ENCODE assay signal across 9 cellular contexts in genomic region chr15:72199721-72200212, GRCh38. TPM values are rescaled to one million over a fixed set of nuclear protein-coding genes. Genes with fewer than 3 reads are reported as not detected.
DNase-seq lines count a peak whose midpoint lies in the region; ATAC-seq and TF ChIP-seq lines count a peak whose summit lies in the region.
"Had no signal": no experiment of that assay in that cellular context is flagged by ENCODE, and none has a peak within 500 bp of the region (broad histone marks: within the 10 kb centered on the region; RNA-seq: fewer than 3 reads in every experiment).

No MANE protein-coding gene starts in this region.

- DNase-seq in Caki2 (ENCODE audit: low read depth), result peak; percentile 76
- peak; percentile 39 for DNase-seq in HFF-Myc (ENCODE audit: extremely low read depth, low read depth)
- DNase-seq in NCI-H748 (lab: John Stamatoyannopoulos, UW; ENCODE audit: unreplicated experiment), result peak; percentile 70
- peak; percentile 62 to 70 for DNase-seq in activated CD4-positive, alpha-beta T cell treated with anti-CD3 and anti-CD28 coated beads, Interleukin-2, amount 50 U/mL, for 4 hours
- peak; percentile 70 to 80 for DNase-seq in dermis microvascular lymphatic vessel endothelial cell (ENCODE audit: low read depth in 2 of 2)
- peak; percentile 80 for DNase-seq in lower lobe of right lung
- DNase-seq in stimulated activated CD8-positive, alpha-beta memory T cell treated with anti-CD3 and anti-CD28 coated beads, Interleukin-12 subunit alpha, Interleukin-12 subunit beta, amount 100 ng/mL, for 4 hours (ENCODE audit: low read depth), result peak; percentile 46

- H3K36me3 ChIP-seq in lower lobe of right lung, result peaks cover 61% of the 10 kb centered on the region

- ATAC-seq in lower lobe of right lung, result peak; percentile 69 to 72
- ATAC-seq in GM18858 (IDR thresholded peaks at IDR 0.05; ENCODE audit: unreplicated experiment), result no peak

- intact Hi-C loops in lower lobe of right lung (cut with DNase I), result loop anchor here (10.0 kb wide), 1 partner anchor 65 kb away; no protein-coding TSS in a partner anchor

- peak; percentile 92 for TF ChIP-seq CTCF in HFF-Myc (IDR thresholded peaks at IDR 0.05; ENCODE audit: low read depth, low read length, missing control alignments)
- TF ChIP-seq CTCF in lower lobe of right lung (IDR thresholded peaks at IDR 0.05), result peak; percentile 92

- in situ Hi-C loops in Caki2 (cut with HindIII; ENCODE audit: low pct_unique_long_range_greater_than_20kb, low sequenced_read_pairs), result no loop called here

- peaks cover 12% of the 10 kb centered on the region for H3K27me3 ChIP-seq in lower lobe of right lung (ENCODE audit: low read depth)

- H3K27ac ChIP-seq in lower lobe of right lung, result peak overlapping the region; percentile 84

- no peaks in the 10 kb centered on the region for H3K9me3 ChIP-seq in lower lobe of right lung

- peaks cover 41% of the 10 kb centered on the region for H3K4me1 ChIP-seq in lower lobe of right lung

- H3K4me3 ChIP-seq in HFF-Myc (replicated peaks; ENCODE audit: low read depth, low read length) (no peak overlapping the region), lower lobe of right lung (no peak overlapping the region)
- H3K4me3 ChIP-seq: SK-N-MC had no signal

RNA-seq across cellular contexts. Expression of gene GRAMD2A, which starts 2.2 kb away (rescaled TPM):
- 0.47 and 12.9 TPM in 2 replicates for total RNA-seq in Caki2 (2014; rRNA removed; shearing (Covaris generic); ENCODE audit: low replicate concordance)
- 0.13 TPM in 2 replicates for total RNA-seq in dermis microvascular lymphatic vessel endothelial cell
- 29.3 TPM for total RNA-seq in lower lobe of right lung

RNA-seq across cellular contexts. Expression of gene PKM, which starts 31.2 kb away (rescaled TPM):
- total RNA-seq in Caki2 (2014; rRNA removed; shearing (Covaris generic); ENCODE audit: low replicate concordance), result 3,717 and 4,058 TPM in 2 replicates
- total RNA-seq in dermis microvascular lymphatic vessel endothelial cell (682 and 1,022 TPM in 2 replicates), lower lobe of right lung (443 TPM)
